ENCODE assay signal across 13 cellular contexts in the genomic region with DNA sequence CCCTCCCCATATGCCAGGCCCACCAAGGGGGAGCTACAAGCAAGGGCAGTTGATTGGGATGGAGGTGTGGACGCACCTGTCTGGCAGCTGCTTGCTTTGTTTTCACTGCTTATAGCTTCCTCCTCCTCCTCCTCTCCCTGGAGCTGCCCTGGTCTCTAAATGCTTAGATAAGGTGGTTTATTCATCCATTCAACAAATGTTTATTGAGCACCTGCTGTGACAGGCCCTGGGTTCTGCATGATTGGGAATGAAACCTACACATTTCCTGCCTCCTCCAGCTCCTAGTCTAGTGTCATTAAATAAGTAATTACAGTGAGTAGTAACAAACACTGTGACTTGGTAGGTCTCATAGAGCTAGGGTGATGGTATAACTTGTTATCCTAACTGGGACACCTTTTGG. TPM values are rescaled to one million over a fixed set of nuclear protein-coding genes. Genes with fewer than 3 reads are reported as not detected.
DNase-seq lines count a peak whose midpoint lies in the region; ATAC-seq lines count a peak whose summit lies in the region.
"Had no signal": no experiment of that assay in that cellular context is flagged by ENCODE, and none has a peak within 500 bp of the region (broad histone marks: within the 10 kb centered on the region; RNA-seq: fewer than 3 reads in every experiment).

No MANE protein-coding gene starts in this region.

- peak overlapping the region; percentile 2 to 69 for H3K27ac ChIP-seq in esophagus (ENCODE audit: low read depth in 2 of 2, low read length in 1 of 2)
- H3K27ac ChIP-seq: SJCRH30 had no signal

- no peaks in the 10 kb centered on the region for H3K36me3 Mint-ChIP-seq in activated CD4-positive, alpha-beta T cell treated with anti-CD3 and anti-CD28 coated beads, Interleukin-2, amount 10 ng/mL, durations not matched to agents 7 days and 5 days (ENCODE audit: low read depth)

- CTCF ChIA-PET in activated CD4-positive, alpha-beta T cell treated with anti-CD3 and anti-CD28 coated beads, Interleukin-2, amount 10 ng/mL, durations not matched to agents 7 days and 5 days (lab: Charles Lee), result interaction anchor here (0.9 to 2.9 kb wide), 4 partner anchors 10 to 199 kb away, joined by 3 to 13 read pairs (median 4); partner anchors contain the start of genes ACBD4 and MAP3K14

- no peaks in the 10 kb centered on the region for H3K27me3 ChIP-seq in esophagus (ENCODE audit: control insufficient read depth in 1 of 2, insufficient read depth in 2 of 2, low read length in 2 of 2)
- H3K27me3 ChIP-seq: left lung, SJCRH30, spleen had no signal

- 25 to 47% methylated on average over 1 of the region's 1 CpG for WGBS in esophagus, 2 donors

- no peak overlapping the region for H3K4me3 ChIP-seq in esophagus (ENCODE audit: low read depth in 1 of 2, low read length in 2 of 2)
- H3K4me3 ChIP-seq: left lung, SJCRH30, spleen had no signal

- no peak for ATAC-seq in left ventricle myocardium superior
- ATAC-seq in left cardiac atrium, result no peak
- ATAC-seq in GM19351 (IDR thresholded peaks at IDR 0.05; ENCODE audit: unreplicated experiment), result no peak
- no peak for ATAC-seq in HG03095 (IDR thresholded peaks at IDR 0.05; ENCODE audit: unreplicated experiment)
- ATAC-seq: effector memory CD8-positive, alpha-beta T cell; left lung had no signal

- no peaks in the 10 kb centered on the region for H3K9me3 Mint-ChIP-seq in activated CD4-positive, alpha-beta T cell treated with anti-CD3 and anti-CD28 coated beads, Interleukin-2, amount 10 ng/mL, durations not matched to agents 7 days and 5 days
- H3K9me3 Mint-ChIP-seq: effector memory CD8-positive, alpha-beta T cell had no signal

- DNase-seq in left ventricle myocardium superior (peak; percentile 7), left cardiac atrium (no peak), NCI-H2196 (lab: John Stamatoyannopoulos, UW; ENCODE audit: unreplicated experiment) (peak; percentile 59), activated gamma-delta T cell (lab: John Stamatoyannopoulos, UW) (no peak)
- no peak for DNase-seq in activated CD4-positive, alpha-beta T cell treated with anti-CD3 and anti-CD28 coated beads, Interleukin-2, amount 10 ng/mL, durations not matched to agents 7 days and 5 days
- DNase-seq: anterior cingulate cortex; effector memory CD8-positive, alpha-beta T cell; SJCRH30; spleen had no signal

- H3K4me1 ChIP-seq in esophagus (ENCODE audit: control insufficient read depth in 2 of 2, insufficient read depth in 2 of 2, low read length in 1 of 2), result peaks cover 7 to 16% of the 10 kb centered on the region in 2 donors
- H3K4me1 ChIP-seq: SJCRH30 had no signal

- no peak overlapping the region for H3K27ac Mint-ChIP-seq in activated CD4-positive, alpha-beta T cell treated with anti-CD3 and anti-CD28 coated beads, Interleukin-2, amount 10 ng/mL, durations not matched to agents 7 days and 5 days
- H3K27ac Mint-ChIP-seq: effector memory CD8-positive, alpha-beta T cell had no signal

- peaks cover 22% of the 10 kb centered on the region for H3K4me1 Mint-ChIP-seq in activated CD4-positive, alpha-beta T cell treated with anti-CD3 and anti-CD28 coated beads, Interleukin-2, amount 10 ng/mL, durations not matched to agents 7 days and 5 days

- H3K4me3 Mint-ChIP-seq in activated CD4-positive, alpha-beta T cell treated with anti-CD3 and anti-CD28 coated beads, Interleukin-2, amount 10 ng/mL, durations not matched to agents 7 days and 5 days, result no peak overlapping the region
- H3K4me3 Mint-ChIP-seq: effector memory CD8-positive, alpha-beta T cell had no signal

- H3K27me3 Mint-ChIP-seq in activated CD4-positive, alpha-beta T cell treated with anti-CD3 and anti-CD28 coated beads, Interleukin-2, amount 10 ng/mL, durations not matched to agents 7 days and 5 days, result no peaks in the 10 kb centered on the region
- H3K27me3 Mint-ChIP-seq: effector memory CD8-positive, alpha-beta T cell had no signal

- POLR2A ChIA-PET in activated CD4-positive, alpha-beta T cell treated with anti-CD3 and anti-CD28 coated beads, Interleukin-2, amount 10 ng/mL, durations not matched to agents 7 days and 5 days (lab: Charles Lee), result no interaction called here

- no peaks in the 10 kb centered on the region for H3K36me3 ChIP-seq in esophagus (ENCODE audit: control insufficient read depth in 2 of 2, insufficient read depth in 2 of 2, low read length in 1 of 2)
- H3K36me3 ChIP-seq: left lung, SJCRH30, spleen had no signal

- no peaks in the 10 kb centered on the region for H3K9me3 ChIP-seq in esophagus (ENCODE audit: control insufficient read depth in 2 of 2, insufficient read depth in 1 of 2, low read depth in 1 of 2, low read length in 1 of 2)
- H3K9me3 ChIP-seq: left lung, SJCRH30, spleen had no signal

- intact Hi-C loops in left ventricle myocardium superior (cut with micrococcal nuclease), result no loop called here
- intact Hi-C loops in left cardiac atrium (cut with DNase I), result no loop called here

RNA-seq across cellular contexts. Expression of gene MAP3K14, which starts 17.4 kb away (rescaled TPM):
- 16.6 TPM for total RNA-seq in left ventricle myocardium superior
- total RNA-seq in left cardiac atrium, result 10 to 100 TPM; 13.4 to 13.5 TPM
- polyA plus RNA-seq in esophagus, result 1 to 10 TPM; 8.0 to 9.2 TPM
- 10 to 100 TPM; 25.8 to 26.0 TPM for total RNA-seq in activated CD4-positive, alpha-beta T cell treated with anti-CD3 and anti-CD28 coated beads, Interleukin-2, amount 10 ng/mL, durations not matched to agents 7 days and 5 days

Comparison
In these comparisons a context has a peak if more than half of its experiments do, and no peak if none do; other contexts are left out.
1. DNase-seq: peak in left ventricle myocardium superior (single experiment) and NCI-H2196 (single experiment); none in left cardiac atrium (single experiment), activated CD4-positive, alpha-beta T cell treated with anti-CD3 and anti-CD28 coated beads, Interleukin-2, amount 10 ng/mL, durations not matched to agents 7 days and 5 days (single experiment) and activated gamma-delta T cell (single experiment).